In genomic region chr13:76685938-76686337, GRCh38 we compare ENCODE assay signal across 9 cellular contexts.
"Had no signal": no experiment of that assay in that cellular context is flagged by ENCODE, and none has a peak within 500 bp of the region (broad histone marks: within the 10 kb centered on the region; RNA-seq: fewer than 3 reads in every experiment).

No MANE protein-coding gene starts in this region.

- H3K4me3 Mint-ChIP-seq: H9, IgD-negative memory B cell had no signal

- H3K9ac ChIP-seq: KMS-11 had no signal

- H3K9me3 Mint-ChIP-seq: H9 had no signal

- FAIRE-seq: H54, HepG2 had no signal

- DNase-seq: GOT3, H9, HCEC 1CT, KBM-7 had no signal

- H3K36me3 Mint-ChIP-seq: IgD-negative memory B cell had no signal

- H3K27ac Mint-ChIP-seq: IgD-negative memory B cell had no signal

- H3K4me2 ChIP-seq: KMS-11 had no signal

- H3K27me3 Mint-ChIP-seq: IgD-negative memory B cell had no signal

- H3K4me1 Mint-ChIP-seq: IgD-negative memory B cell had no signal

- ATAC-seq: HepG2 had no signal

- H3K27ac ChIP-seq: HL-60, KMS-11 had no signal
